30 cellular contexts compared by ENCODE assay signal in the genomic region with DNA sequence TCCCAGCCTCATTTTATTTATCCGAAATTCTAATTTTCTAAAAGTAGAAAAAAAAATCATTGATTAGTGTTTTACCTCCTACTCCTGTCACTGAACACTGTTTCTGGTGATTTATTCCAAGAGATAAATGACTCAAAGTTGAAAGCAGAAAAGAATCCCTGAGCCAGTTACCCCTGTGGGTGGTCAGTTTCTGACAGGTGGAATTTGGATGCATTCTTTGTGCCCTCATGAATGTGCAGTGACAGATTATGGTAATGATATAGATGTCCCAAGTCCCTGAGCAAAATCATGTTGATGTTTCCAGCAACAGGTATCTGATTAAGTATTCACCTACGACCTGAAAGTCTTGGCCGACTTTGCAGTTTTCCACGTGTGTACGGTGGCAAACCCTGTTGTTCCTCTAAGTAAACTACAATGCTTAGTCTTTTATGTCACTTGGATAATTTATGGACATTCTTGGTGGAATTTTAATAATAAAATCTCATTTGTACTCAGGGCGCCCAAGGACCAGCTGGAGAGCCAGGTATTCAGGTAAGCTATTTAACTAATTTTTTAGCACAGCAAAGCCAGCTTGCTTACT.
"Had no signal": no experiment of that assay in that cellular context is flagged by ENCODE, and none has a peak within 500 bp of the region (broad histone marks: within the 10 kb centered on the region; RNA-seq: fewer than 3 reads in every experiment).

No MANE protein-coding gene starts in this region.

- H3K4me1 ChIP-seq: ascending aorta, breast epithelium had no signal

- ATAC-seq: activated CD4-positive, alpha-beta T cell treated with anti-CD3 and anti-CD28 coated beads for 36 hours; activated CD4-positive, CD25-positive, alpha-beta regulatory T cell treated with anti-CD3 and anti-CD28 coated beads, Interleukin-2, amount 50 U/mL, for 24 hours; activated CD8-positive, alpha-beta memory T cell treated with anti-CD3 and anti-CD28 coated beads, Interleukin-2, amount 10 ng/mL, durations not matched to agents 7 days and 5 days; activated CD8-positive, alpha-beta T cell treated with anti-CD3 and anti-CD28 coated beads, Interleukin-2, amount 10 ng/mL, durations not matched to agents 7 days and 5 days; activated naive CD8-positive, alpha-beta T cell treated with anti-CD3 and anti-CD28 coated beads, Interleukin-2, amount 50 U/mL, for 24 hours; WTC11 had no signal

- DNase-seq: activated CD4-positive, alpha-beta memory T cell treated with anti-CD3 and anti-CD28 coated beads, Interleukin-2, amount 10 ng/mL, durations not matched to agents 7 days and 5 days; activated CD4-positive, alpha-beta T cell treated with anti-CD3 and anti-CD28 coated beads for 1 hour; activated CD4-positive, alpha-beta T cell treated with anti-CD3 and anti-CD28 coated beads for 36 hours; activated CD4-positive, alpha-beta T cell treated with anti-CD3 and anti-CD28 coated beads for 48 hours; activated CD4-positive, alpha-beta T cell treated with anti-CD3 and anti-CD28 coated beads, Interleukin-2, amount 10 ng/mL, durations not matched to agents 7 days and 5 days; activated CD4-positive, alpha-beta T cell treated with anti-CD3 and anti-CD28 coated beads, Interleukin-2, amount 50 U/mL, for 48 hours; activated CD4-positive, CD25-positive, alpha-beta regulatory T cell; activated CD8-positive, alpha-beta memory T cell treated with anti-CD3 and anti-CD28 coated beads for 24 hours; activated CD8-positive, alpha-beta memory T cell treated with anti-CD3 and anti-CD28 coated beads, Interleukin-2, amount 10 ng/mL, durations not matched to agents 7 days and 5 days; activated CD8-positive, alpha-beta memory T cell treated with anti-CD3 and anti-CD28 coated beads, Interleukin-2, amount 50 U/mL, for 48 hours; activated CD8-positive, alpha-beta T cell treated with anti-CD3 and anti-CD28 coated beads, Interleukin-2, amount 10 ng/mL, durations not matched to agents 7 days and 5 days; activated effector memory CD4-positive, alpha-beta T cell treated with Interleukin-2 at 50 U/mL for 16 hours; activated gamma-delta T cell; activated naive CD4-positive, alpha-beta T cell treated with anti-CD3 and anti-CD28 coated beads, Interleukin-2, amount 10 ng/mL, durations not matched to agents 7 days and 5 days; activated naive CD4-positive, alpha-beta T cell treated with Interleukin-2 at 50 U/mL for 16 hours; activated naive CD8-positive, alpha-beta T cell treated with anti-CD3 and anti-CD28 coated beads, Interleukin-2, amount 10 ng/mL, durations not matched to agents 7 days and 5 days; activated naive CD8-positive, alpha-beta T cell treated with anti-CD3 and anti-CD28 coated beads, Interleukin-2, amount 50 U/mL, for 24 hours; activated T-cell treated with anti-CD3 and anti-CD28 coated beads, Interleukin-2, amount 50 U/mL, for 24 hours; activated T-cell treated with anti-CD3 and anti-CD28 coated beads, Interleukin-2, amount 50 U/mL, for 48 hours; amygdala; anterior cingulate cortex; brain microvascular endothelial cell; central memory CD4-positive, alpha-beta T cell; T-helper 2 cell; T-helper 9 cell had no signal

- H3K27me3 ChIP-seq: ascending aorta, brain microvascular endothelial cell, breast epithelium had no signal

- H3K4me3 ChIP-seq: ascending aorta, breast epithelium had no signal

- H3K9me3 ChIP-seq: ascending aorta, breast epithelium had no signal

- H3K27ac ChIP-seq: ascending aorta, brain microvascular endothelial cell, breast epithelium, VCaP had no signal

- H3K36me3 ChIP-seq: ascending aorta, brain microvascular endothelial cell, breast epithelium had no signal
